1 cellular context compared by ENCODE assay signal in genomic region chr1:17539202-17539525, GRCh38.
TF ChIP-seq lines count a peak whose summit lies in the region.

No MANE protein-coding gene starts in this region.

TF ChIP-seq in HepG2, 621 proteins besides CTCF, POLR2A, EP300 and RAD21 (continued from another document):
- TF ChIP-seq, protein P1, sequence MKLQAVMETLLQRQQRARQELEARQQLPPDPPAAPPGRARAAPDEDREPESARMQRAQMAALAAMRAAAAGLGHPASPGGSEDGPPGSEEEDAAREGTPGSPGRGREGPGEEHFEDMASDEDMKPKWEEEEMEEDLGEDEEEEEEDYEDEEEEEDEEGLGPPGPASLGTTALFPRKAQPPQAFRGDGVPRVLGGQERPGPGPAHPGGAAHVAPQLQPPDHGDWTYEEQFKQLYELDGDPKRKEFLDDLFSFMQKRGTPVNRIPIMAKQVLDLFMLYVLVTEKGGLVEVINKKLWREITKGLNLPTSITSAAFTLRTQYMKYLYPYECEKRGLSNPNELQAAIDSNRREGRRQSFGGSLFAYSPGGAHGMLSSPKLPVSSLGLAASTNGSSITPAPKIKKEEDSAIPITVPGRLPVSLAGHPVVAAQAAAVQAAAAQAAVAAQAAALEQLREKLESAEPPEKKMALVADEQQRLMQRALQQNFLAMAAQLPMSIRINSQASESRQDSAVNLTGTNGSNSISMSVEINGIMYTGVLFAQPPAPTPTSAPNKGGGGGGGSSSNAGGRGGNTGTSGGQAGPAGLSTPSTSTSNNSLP (IDR thresholded peaks at IDR 0.05; ENCODE audit: low read depth, low read length), result no peak
- TF ChIP-seq TIGD3 (CRISPR knock-in tag; IDR thresholded peaks at IDR 0.05; ENCODE audit: borderline replicate concordance), result no peak
- no peak for TF ChIP-seq NR1H2 (CRISPR knock-in tag; IDR thresholded peaks at IDR 0.05; ENCODE audit: borderline replicate concordance, low read depth)
- TF ChIP-seq HNF4A (CRISPR knock-in tag; IDR thresholded peaks at IDR 0.05), result no peak
